Comparison of ENCODE assay signal across 17 cellular contexts in genomic region chr19:17716309-17716929, GRCh38. TPM values are rescaled to one million over a fixed set of nuclear protein-coding genes. Genes with fewer than 3 reads are reported as not detected.
DNase-seq lines count a peak whose midpoint lies in the region; ATAC-seq, FAIRE-seq and TF ChIP-seq lines count a peak whose summit lies in the region.
"Had no signal": no experiment of that assay in that cellular context is flagged by ENCODE, and none has a peak within 500 bp of the region (broad histone marks: within the 10 kb centered on the region; RNA-seq: fewer than 3 reads in every experiment).

No MANE protein-coding gene starts in this region.

- POLR2A ChIA-PET in CD4-positive, alpha-beta T cell (lab: Charles Lee): interaction anchor here (0.6 kb wide), 1 partner anchor 40 kb away, joined by 3 read pairs; no protein-coding TSS in a partner anchor
- POLR2A ChIA-PET in HCT116 (lab: Charles Lee): no interaction called here
- POLR2A ChIA-PET in GM12878 (lab: Charles Lee): interaction anchor here (0.6 to 1.1 kb wide), 2 partner anchors 26 to 76 kb away, joined by 3 to 6 read pairs; no protein-coding TSS in a partner anchor

- H4K20me1 ChIP-seq in HCT116 (ENCODE audit: insufficient read depth) (no peaks in the 10 kb centered on the region), GM12878 (ENCODE audit: control insufficient read depth, insufficient read depth) (no peaks in the 10 kb centered on the region)

- BruUV-seq in HCT116 (replicated peaks; lab: Mats Ljungman, UMichigan) (no TSS peak), GM12878 (replicated peaks; lab: Mats Ljungman, UMichigan) (no TSS peak)

- H3K27ac Mint-ChIP-seq in CD4-positive, alpha-beta T cell: no peak overlapping the region
- H3K27ac Mint-ChIP-seq in mesothelial cell of epicardium: no peak overlapping the region
- H3K27ac Mint-ChIP-seq in activated naive CD4-positive, alpha-beta T cell treated with anti-CD3 and anti-CD28 coated beads, Interleukin-2, amount 50 U/mL, for 72 hours: no peak overlapping the region
- no peak overlapping the region for H3K27ac Mint-ChIP-seq in activated CD8-positive, alpha-beta memory T cell treated with anti-CD3 and anti-CD28 coated beads, Interleukin-2, amount 10 ng/mL, durations not matched to agents 7 days and 5 days
- H3K27ac Mint-ChIP-seq: stimulated activated naive B cell treated with anti-CD40 and anti-IgM and Interleukin-4, amounts not matched to agents 10 μg/mL and 1 μg/mL and 100 μg/mL, for 72 hours had no signal

- H3K4me3 ChIP-seq in HCT116 (replicated peaks in 1 of 2; ENCODE audit: low read depth in 1 of 2, low read length in 2 of 2): no peak overlapping the region
- no peak overlapping the region for H3K4me3 ChIP-seq in GM12878
- H3K4me3 ChIP-seq: hepatocyte, left ventricle myocardium inferior had no signal

- in situ Hi-C loops in GM12878 (cut with MboI): no loop called here

- peaks cover 19% of the 10 kb centered on the region for H3K79me2 ChIP-seq in HCT116 (ENCODE audit: insufficient read depth, low read length)
- peaks cover 20% of the 10 kb centered on the region for H3K79me2 ChIP-seq in GM12878 (ENCODE audit: control insufficient read depth, insufficient read depth, low read length)

- H3K27me3 ChIP-seq in CD4-positive, alpha-beta T cell (ENCODE audit: control insufficient read depth, insufficient read depth, low read length): no peaks in the 10 kb centered on the region
- no peaks in the 10 kb centered on the region for H3K27me3 ChIP-seq in HCT116 (ENCODE audit: insufficient read depth, low read length)
- H3K27me3 ChIP-seq in GM12878 (replicated peaks in 1 of 2; ENCODE audit: control insufficient read depth in 2 of 2, insufficient read depth in 2 of 2, low read length in 1 of 2): no peaks in the 10 kb centered on the region
- H3K27me3 ChIP-seq: hepatocyte had no signal

- no peak for DNase-seq in CD4-positive, alpha-beta T cell
- DNase-seq in HCT116 (ENCODE audit: low read depth, low spot score): no peak
- no peak for DNase-seq in GM12878 (ENCODE audit: low read depth, low spot score)
- no peak for DNase-seq in mesothelial cell of epicardium (ENCODE audit: low spot score in 2 of 2, unreplicated experiment in 2 of 2)
- no peak for DNase-seq in SIG-M5 treated with dmso at 0.1 percent for 504 hours (lab: John Stamatoyannopoulos, UW; ENCODE audit: unreplicated experiment)
- DNase-seq in superior temporal gyrus (ENCODE audit: extremely low spot score): no peak
- no peak for DNase-seq in activated naive CD4-positive, alpha-beta T cell treated with anti-CD3 and anti-CD28 coated beads, Interleukin-2, amount 50 U/mL, for 72 hours (ENCODE audit: low spot score in 2 of 2)
- no peak for DNase-seq in activated CD8-positive, alpha-beta memory T cell treated with anti-CD3 and anti-CD28 coated beads, Interleukin-2, amount 10 ng/mL, durations not matched to agents 7 days and 5 days
- DNase-seq: activated gamma-delta T cell; left ventricle myocardium inferior; NCI-H1436 treated with DMSO at 0.1 percent for 48 hours; SHP77; stimulated activated naive B cell treated with anti-CD40 and anti-IgM and Interleukin-4, amounts not matched to agents 10 μg/mL and 1 μg/mL and 100 μg/mL, for 72 hours had no signal

- H2AFZ ChIP-seq in HCT116 (ENCODE audit: low read depth, low read length, poor library complexity, severe bottlenecking) (no peak overlapping the region), GM12878 (ENCODE audit: control insufficient read depth, low read depth, low read length) (no peak overlapping the region)
- H2AFZ ChIP-seq: hepatocyte had no signal

- TF ChIP-seq EP300 in GM12878 (IDR thresholded peaks at IDR 0.05; ENCODE audit: borderline replicate concordance in 1 of 2, control insufficient read depth in 1 of 2, low read depth in 2 of 2, low read length in 2 of 2): no peak

- H3K36me3 ChIP-seq in HCT116 (ENCODE audit: control insufficient read depth in 1 of 2, insufficient read depth in 2 of 2, low read length in 2 of 2): no peaks in the 10 kb centered on the region
- no peaks in the 10 kb centered on the region for H3K36me3 ChIP-seq in GM12878 (ENCODE audit: control insufficient read depth in 2 of 2, insufficient read depth in 2 of 2, low read length in 1 of 2)
- H3K36me3 ChIP-seq: left ventricle myocardium inferior had no signal

- no peaks in the 10 kb centered on the region for H3K9me2 ChIP-seq in HCT116 (ENCODE audit: insufficient read depth)

- RAD21 ChIA-PET in HCT116 (lab: Charles Lee; ENCODE audit: low non-redundant PET in 1 of 2, low total read pairs in 2 of 2, uncharacterized antibody in 2 of 2, unreplicated experiment in 2 of 2): interaction anchor here (0.6 to 0.7 kb wide), 3 partner anchors 24 to 57 kb away, joined by 3 to 4 read pairs (median 4); partner anchors contain the start of gene UNC13A (in 1 of the 2)
- RAD21 ChIA-PET in GM12878 (lab: Charles Lee; ENCODE audit: unreplicated experiment): interaction anchor here (0.8 kb wide), 1 partner anchor 23 kb away, joined by 3 read pairs; no protein-coding TSS in a partner anchor

- no peak for FAIRE-seq in GM12878 (lab: Jason Lieb, UNC)
- FAIRE-seq: bronchial epithelial cell had no signal

- SMC1A ChIA-PET in GM12878 (lab: Charles Lee; ENCODE audit: uncharacterized antibody, unreplicated experiment): interaction anchor here (0.9 to 7.6 kb wide), 2 partner anchors 10 to 38 kb away, joined by 5 to 91 read pairs; partner anchors contain the start of gene FCHO1

- intact Hi-C loops in CD4-positive, alpha-beta T cell (cut with DNase I, micrococcal nuclease): loop anchor here in 1 of 2 experiments (5.0 kb wide), 1 partner anchor 159 kb away; the partner anchor contains the start of gene COLGALT1
- intact Hi-C loops in HCT116 (cut with micrococcal nuclease): loop anchor here (5.0 kb wide), 1 partner anchor 51 kb away; no protein-coding TSS in a partner anchor
- intact Hi-C loops in GM12878 (cut with micrococcal nuclease; ENCODE audit: unreplicated experiment): loop anchor here (5.0 kb wide), 1 partner anchor 36 kb away; the partner anchor contains the start of gene FCHO1

- no peaks in the 10 kb centered on the region for H3K9me3 ChIP-seq in CD4-positive, alpha-beta T cell (ENCODE audit: control insufficient read depth, low read length)
- H3K9me3 ChIP-seq in HCT116 (ENCODE audit: control insufficient read depth in 1 of 2, insufficient read depth in 1 of 2, low read depth in 1 of 2, low read length in 2 of 2) (no peaks in the 10 kb centered on the region), GM12878 (replicated peaks; ENCODE audit: control insufficient read depth, insufficient read depth, low read length) (no peaks in the 10 kb centered on the region)
- H3K9me3 ChIP-seq: left ventricle myocardium inferior had no signal

- peaks cover 18% of the 10 kb centered on the region for H3K36me3 Mint-ChIP-seq in CD4-positive, alpha-beta T cell (ENCODE audit: low read depth)
- H3K36me3 Mint-ChIP-seq in mesothelial cell of epicardium: peaks cover 1% of the 10 kb centered on the region
- H3K36me3 Mint-ChIP-seq in activated naive CD4-positive, alpha-beta T cell treated with anti-CD3 and anti-CD28 coated beads, Interleukin-2, amount 50 U/mL, for 72 hours: peaks cover 5 to 9% of the 10 kb centered on the region in 2 donors
- peaks cover 1% of the 10 kb centered on the region for H3K36me3 Mint-ChIP-seq in activated CD8-positive, alpha-beta memory T cell treated with anti-CD3 and anti-CD28 coated beads, Interleukin-2, amount 10 ng/mL, durations not matched to agents 7 days and 5 days
- H3K36me3 Mint-ChIP-seq: natural killer cell treated with Interleukin-12 subunit alpha and Interleukin-12 subunit beta and Interleukin-15 and Interleukin-18, amount 100 ng/mL, for 72 hours had no signal

- H3K4me1 Mint-ChIP-seq in CD4-positive, alpha-beta T cell (ENCODE audit: low read depth): peaks cover 30% of the 10 kb centered on the region
- H3K4me1 Mint-ChIP-seq in mesothelial cell of epicardium: peaks cover 27% of the 10 kb centered on the region
- H3K4me1 Mint-ChIP-seq in activated CD8-positive, alpha-beta memory T cell treated with anti-CD3 and anti-CD28 coated beads, Interleukin-2, amount 10 ng/mL, durations not matched to agents 7 days and 5 days: peaks cover 27% of the 10 kb centered on the region

- TF ChIP-seq RAD21 in HCT116 (IDR thresholded peaks at IDR 0.05; ENCODE audit: low read depth) (no peak), GM12878 (IDR thresholded peaks at IDR 0.05; ENCODE audit: insufficient read depth, low read depth, low read length) (no peak)

- H3K4me2 ChIP-seq in HCT116 (ENCODE audit: low read length) (no peak overlapping the region), GM12878 (ENCODE audit: control insufficient read depth, insufficient read depth) (no peak overlapping the region)
- H3K4me2 ChIP-seq: hepatocyte had no signal

- H3K9me3 Mint-ChIP-seq in CD4-positive, alpha-beta T cell: no peaks in the 10 kb centered on the region
- no peaks in the 10 kb centered on the region for H3K9me3 Mint-ChIP-seq in mesothelial cell of epicardium
- H3K9me3 Mint-ChIP-seq in activated naive CD4-positive, alpha-beta T cell treated with anti-CD3 and anti-CD28 coated beads, Interleukin-2, amount 50 U/mL, for 72 hours: no peaks in the 10 kb centered on the region
- H3K9me3 Mint-ChIP-seq in activated CD8-positive, alpha-beta memory T cell treated with anti-CD3 and anti-CD28 coated beads, Interleukin-2, amount 10 ng/mL, durations not matched to agents 7 days and 5 days (ENCODE audit: low read depth): no peaks in the 10 kb centered on the region
- H3K9me3 Mint-ChIP-seq: natural killer cell treated with Interleukin-12 subunit alpha and Interleukin-12 subunit beta and Interleukin-15 and Interleukin-18, amount 100 ng/mL, for 72 hours; stimulated activated naive B cell treated with anti-CD40 and anti-IgM and Interleukin-4, amounts not matched to agents 10 μg/mL and 1 μg/mL and 100 μg/mL, for 72 hours had no signal

- H3K27ac ChIP-seq in CD4-positive, alpha-beta T cell (ENCODE audit: low read depth, low read length): no peak overlapping the region
- H3K27ac ChIP-seq in HCT116 (ENCODE audit: low read depth, low read length) (no peak overlapping the region), GM12878 (ENCODE audit: control insufficient read depth, insufficient read depth) (no peak overlapping the region)
- H3K27ac ChIP-seq: C4-2B, hepatocyte, left ventricle myocardium inferior had no signal

- no peak for ATAC-seq in CD4-positive, alpha-beta T cell (ENCODE audit: poor library complexity)
- peak; percentile 30; the same call in 1 of the 2 replicates for ATAC-seq in HCT116
- no peak for ATAC-seq in GM12878
- no peak for ATAC-seq in activated naive CD4-positive, alpha-beta T cell treated with anti-CD3 and anti-CD28 coated beads, Interleukin-2, amount 50 U/mL, for 72 hours
- ATAC-seq in activated CD8-positive, alpha-beta memory T cell treated with anti-CD3 and anti-CD28 coated beads, Interleukin-2, amount 10 ng/mL, durations not matched to agents 7 days and 5 days: no peak
- ATAC-seq: natural killer cell treated with Interleukin-12 subunit alpha and Interleukin-12 subunit beta and Interleukin-15 and Interleukin-18, amount 100 ng/mL, for 72 hours; stimulated activated naive B cell treated with anti-CD40 and anti-IgM and Interleukin-4, amounts not matched to agents 10 μg/mL and 1 μg/mL and 100 μg/mL, for 72 hours had no signal

- H3K4me3 Mint-ChIP-seq in CD4-positive, alpha-beta T cell: peak overlapping the region; percentile 25
- H3K4me3 Mint-ChIP-seq in mesothelial cell of epicardium: no peak overlapping the region
- H3K4me3 Mint-ChIP-seq in activated CD8-positive, alpha-beta memory T cell treated with anti-CD3 and anti-CD28 coated beads, Interleukin-2, amount 10 ng/mL, durations not matched to agents 7 days and 5 days: no peak overlapping the region
- H3K4me3 Mint-ChIP-seq: stimulated activated naive B cell treated with anti-CD40 and anti-IgM and Interleukin-4, amounts not matched to agents 10 μg/mL and 1 μg/mL and 100 μg/mL, for 72 hours had no signal

- CTCF ChIA-PET in CD4-positive, alpha-beta T cell (lab: Charles Lee): interaction anchor here (0.8 kb wide), 1 partner anchor 20 kb away, joined by 5 read pairs; no protein-coding TSS in a partner anchor
- CTCF ChIA-PET in HCT116 (lab: Charles Lee) (no interaction called here), GM12878 (lab: Yijun Ruan, JAX) (interaction anchor here (0.7 to 1.6 kb wide), 6 partner anchors 12 to 167 kb away, joined by 3 to 11 read pairs (median 5); no protein-coding TSS in a partner anchor)
- CTCF ChIA-PET in activated CD8-positive, alpha-beta memory T cell treated with anti-CD3 and anti-CD28 coated beads, Interleukin-2, amount 10 ng/mL, durations not matched to agents 7 days and 5 days (lab: Charles Lee): interaction anchor here (0.8 to 1.2 kb wide), 4 partner anchors 35 to 276 kb away, joined by 3 to 5 read pairs (median 3); partner anchors contain the start of gene FCHO1

- TF ChIP-seq CTCF in CD4-positive, alpha-beta T cell (IDR thresholded peaks at IDR 0.05): no peak
- TF ChIP-seq CTCF in HCT116 (IDR thresholded peaks at IDR 0.05 in 2 of 3, conservative IDR thresholded peaks at IDR 0.05 in 1 of 3; ENCODE audit: borderline replicate concordance in 1 of 3, insufficient read depth in 1 of 3, low read depth in 2 of 3, low read length in 2 of 3): peak; percentile 15 to 48 (median 24); a peak in 4 of 6 replicates
- peak in 2 of 3 experiments; percentile 27 to 29; a peak in 2 of 6 replicates for TF ChIP-seq CTCF in GM12878 (IDR thresholded peaks at IDR 0.05 in 2 of 3, conservative IDR thresholded peaks at IDR 0.05 in 1 of 3; ENCODE audit: control insufficient read depth in 2 of 3, extremely low read depth in 1 of 3, insufficient read depth in 1 of 3, low read depth in 3 of 3, low read length in 3 of 3)
- peak; percentile 21 for TF ChIP-seq CTCF in mesothelial cell of epicardium (IDR thresholded peaks at IDR 0.05; ENCODE audit: unreplicated experiment)

- 50% methylated on average over 4 of the region's 4 CpGs for WGBS in GM12878 (ENCODE audit: insufficient coverage, insufficient replicate concordance, low lambda C conversion rate, missing lambda C conversion rate)

- peaks cover 13 to 28% of the 10 kb centered on the region in 2 experiments for H3K4me1 ChIP-seq in HCT116 (ENCODE audit: control insufficient read depth in 1 of 2, insufficient read depth in 2 of 2, low read length in 2 of 2)
- H3K4me1 ChIP-seq in GM12878 (ENCODE audit: control insufficient read depth, insufficient read depth, low read length): peaks cover 19% of the 10 kb centered on the region

- H3K9ac ChIP-seq in HCT116 (ENCODE audit: low read length) (no peak overlapping the region), GM12878 (ENCODE audit: control insufficient read depth, insufficient read depth, low read length) (no peak overlapping the region)

- no peaks in the 10 kb centered on the region for H3K27me3 Mint-ChIP-seq in CD4-positive, alpha-beta T cell
- H3K27me3 Mint-ChIP-seq in mesothelial cell of epicardium (ENCODE audit: low read depth): no peaks in the 10 kb centered on the region
- H3K27me3 Mint-ChIP-seq in activated CD8-positive, alpha-beta memory T cell treated with anti-CD3 and anti-CD28 coated beads, Interleukin-2, amount 10 ng/mL, durations not matched to agents 7 days and 5 days: no peaks in the 10 kb centered on the region
- H3K27me3 Mint-ChIP-seq: stimulated activated naive B cell treated with anti-CD40 and anti-IgM and Interleukin-4, amounts not matched to agents 10 μg/mL and 1 μg/mL and 100 μg/mL, for 72 hours had no signal

- TF ChIP-seq POLR2A in HCT116 (IDR thresholded peaks at IDR 0.05; ENCODE audit: borderline replicate concordance, extremely low read depth, insufficient read depth, insufficient read length) (no peak), GM12878 (IDR thresholded peaks at IDR 0.05; ENCODE audit: low read depth, low read length) (no peak)

RNA-seq across cellular contexts. Expression of gene MAP1S, which starts 2.9 kb away (rescaled TPM):
- 10 to 100 TPM; 18.1 to 21.4 TPM for total RNA-seq in CD4-positive, alpha-beta T cell
- 80.8 TPM for total RNA-seq in HCT116 (2021; ENCODE audit: unreplicated experiment)
- polyA plus RNA-seq in HCT116 (2012): 81.9 and 125 TPM in 2 replicates
- total RNA-seq in GM12878 (2013; cell fraction: nucleolus; rRNA removed): 18.5 and 19.7 TPM in 2 replicates
- 13.8 and 14.6 TPM in 2 replicates for total RNA-seq in GM12878 (2014; rRNA removed)
- total RNA-seq in GM12878 (2014; rRNA removed; fragmentation: Illumina TruSeq; extraction: Trizol): 6.4 and 6.6 TPM in 2 replicates
- total RNA-seq in GM12878 (2021): 63.9 and 65.3 TPM in 2 replicates
- 14.1 TPM for polyA plus RNA-seq in GM12878 (2011; ENCODE audit: low read depth)
- polyA plus RNA-seq in GM12878 (2011; rRNA removed): 1.9 and 6.6 TPM in 2 replicates
- 17.1 and 17.3 TPM in 2 replicates for polyA plus RNA-seq in GM12878 (2011; cell fraction: cytosol; rRNA removed)
- 26.6 and 44.9 TPM in 2 replicates for polyA plus RNA-seq in GM12878 (2011; cell fraction: nucleus; rRNA removed)
- polyA plus RNA-seq in GM12878 (2012): 60.1 and 64.9 TPM in 2 replicates
- polyA plus RNA-seq in GM12878 (2014; fragmentation: Illumina TruSeq; extraction: Trizol): 2.9 and 16.8 TPM in 2 replicates
- 1 to 10 TPM; 2.1 to 3.4 TPM for polyA plus RNA-seq in GM12878 (2014; fragmentation: Nextera tagmentation; extraction: Ambion mirVana)
- 15.5 and 22.2 TPM in 2 replicates for polyA plus RNA-seq in GM12878 (2014; rRNA removed)
- polyA plus RNA-seq in GM12878 (2016; fragmentation: Nextera tagmentation; extraction: Ambion mirVana): 10 to 100 TPM; 26.5 to 31.8 TPM
- polyA minus RNA-seq in GM12878 (2011; rRNA and poly(A)+ RNA removed): 34.7 and 45.5 TPM in 2 replicates
- polyA minus RNA-seq in GM12878 (2011; cell fraction: cytosol; rRNA and poly(A)+ RNA removed): 41.9 and 52.7 TPM in 2 replicates
- polyA minus RNA-seq in GM12878 (2011; cell fraction: nucleus; rRNA and poly(A)+ RNA removed): 9.9 and 19.7 TPM in 2 replicates
- total RNA-seq in mesothelial cell of epicardium: 66.1 to 79.0 TPM (median 68.6 TPM) in 3 replicates
- 10 to 100 TPM; 57.8 to 65.8 TPM for total RNA-seq in activated naive CD4-positive, alpha-beta T cell treated with anti-CD3 and anti-CD28 coated beads, Interleukin-2, amount 50 U/mL, for 72 hours
- total RNA-seq in activated CD8-positive, alpha-beta memory T cell treated with anti-CD3 and anti-CD28 coated beads, Interleukin-2, amount 10 ng/mL, durations not matched to agents 7 days and 5 days: 10 to 100 TPM; 67.3 to 69.1 TPM

RNA-seq across cellular contexts. Expression of gene UNC13A, which starts 28.3 kb away (rescaled TPM):
- total RNA-seq in CD4-positive, alpha-beta T cell: under 1 TPM; 0.11 to 0.14 TPM
- total RNA-seq in HCT116 (2021; ENCODE audit: unreplicated experiment) (29.0 TPM), GM12878 (2014; rRNA removed) (under 0.01 and 0.17 TPM in 2 replicates), GM12878 (2014; rRNA removed; fragmentation: Illumina TruSeq; extraction: Trizol) (0.04 and 0.05 TPM in 2 replicates), GM12878 (2021) (0.08 and 0.48 TPM in 2 replicates), mesothelial cell of epicardium (0.41 to 1.1 TPM (median 0.60 TPM) in 3 replicates)
- polyA plus RNA-seq in HCT116 (2012): 9.4 and 16.6 TPM in 2 replicates
- total RNA-seq in GM12878 (2013; cell fraction: nucleolus; rRNA removed): 0.07 and 0.35 TPM in 2 replicates
- 0.08 TPM for polyA plus RNA-seq in GM12878 (2011; ENCODE audit: low read depth)
- polyA plus RNA-seq in GM12878 (2011; rRNA removed) (0.10 and 0.12 TPM in 2 replicates), GM12878 (2014; fragmentation: Illumina TruSeq; extraction: Trizol) (0.05 and 0.18 TPM in 2 replicates), GM12878 (2014; fragmentation: Nextera tagmentation; extraction: Ambion mirVana) (under 1 TPM in 1 of 2 experiments, not detected in 1; under 0.01 TPM), GM12878 (2014; rRNA removed) (0.09 and 0.13 TPM in 2 replicates), GM12878 (2016; fragmentation: Nextera tagmentation; extraction: Ambion mirVana) (under 1 TPM; 0.16 to 0.23 TPM)
- 0.08 and 0.10 TPM in 2 replicates for polyA plus RNA-seq in GM12878 (2011; cell fraction: cytosol; rRNA removed)
- polyA plus RNA-seq in GM12878 (2011; cell fraction: nucleus; rRNA removed): 0.31 and 0.79 TPM in 2 replicates
- polyA plus RNA-seq in GM12878 (2012): 0.22 and 0.24 TPM in 2 replicates
- 0.07 and 0.10 TPM in 2 replicates for polyA minus RNA-seq in GM12878 (2011; rRNA and poly(A)+ RNA removed)
- not detected in 2 replicates for polyA minus RNA-seq in GM12878 (2011; cell fraction: cytosol; rRNA and poly(A)+ RNA removed)
- polyA minus RNA-seq in GM12878 (2011; cell fraction: nucleus; rRNA and poly(A)+ RNA removed): 0.29 and 0.36 TPM in 2 replicates
- under 1 TPM; 0.04 to 0.20 TPM for total RNA-seq in activated naive CD4-positive, alpha-beta T cell treated with anti-CD3 and anti-CD28 coated beads, Interleukin-2, amount 50 U/mL, for 72 hours
- under 1 TPM; 0.02 to 0.18 TPM for total RNA-seq in activated CD8-positive, alpha-beta memory T cell treated with anti-CD3 and anti-CD28 coated beads, Interleukin-2, amount 10 ng/mL, durations not matched to agents 7 days and 5 days
- total RNA-seq: natural killer cell treated with Interleukin-12 subunit alpha and Interleukin-12 subunit beta and Interleukin-15 and Interleukin-18, amount 100 ng/mL, for 72 hours had no signal
- polyA plus RNA-seq: hepatocyte had no signal

RNA-seq across cellular contexts. Expression of gene FCHO1, which starts 34.9 kb away (rescaled TPM):
- 10 to 100 TPM; 40.7 to 43.1 TPM for total RNA-seq in CD4-positive, alpha-beta T cell
- total RNA-seq in HCT116 (2021; ENCODE audit: unreplicated experiment) (28.1 TPM), GM12878 (2014; rRNA removed) (24.3 and 25.2 TPM in 2 replicates), GM12878 (2014; rRNA removed; fragmentation: Illumina TruSeq; extraction: Trizol) (12.2 and 12.5 TPM in 2 replicates), GM12878 (2021) (36.9 and 45.8 TPM in 2 replicates), mesothelial cell of epicardium (3.8 to 6.2 TPM (median 4.6 TPM) in 3 replicates)
- 36.8 and 37.2 TPM in 2 replicates for polyA plus RNA-seq in HCT116 (2012)
- total RNA-seq in GM12878 (2013; cell fraction: nucleolus; rRNA removed): 133 and 141 TPM in 2 replicates
- polyA plus RNA-seq in GM12878 (2011; ENCODE audit: low read depth): 10.8 TPM
- polyA plus RNA-seq in GM12878 (2011; rRNA removed) (4.3 and 7.2 TPM in 2 replicates), GM12878 (2014; fragmentation: Illumina TruSeq; extraction: Trizol) (6.9 and 11.7 TPM in 2 replicates), GM12878 (2014; fragmentation: Nextera tagmentation; extraction: Ambion mirVana) (under 1 TPM; 0.14 to 0.73 TPM), GM12878 (2014; rRNA removed) (19.2 and 22.7 TPM in 2 replicates), GM12878 (2016; fragmentation: Nextera tagmentation; extraction: Ambion mirVana) (10 to 100 TPM; 24.4 to 28.4 TPM)
- 8.2 and 10.2 TPM in 2 replicates for polyA plus RNA-seq in GM12878 (2011; cell fraction: cytosol; rRNA removed)
- polyA plus RNA-seq in GM12878 (2011; cell fraction: nucleus; rRNA removed): 57.4 and 76.4 TPM in 2 replicates
- 24.4 and 28.1 TPM in 2 replicates for polyA plus RNA-seq in GM12878 (2012)
- polyA minus RNA-seq in GM12878 (2011; rRNA and poly(A)+ RNA removed): 30.5 and 47.3 TPM in 2 replicates
- 11.3 and 13.5 TPM in 2 replicates for polyA minus RNA-seq in GM12878 (2011; cell fraction: cytosol; rRNA and poly(A)+ RNA removed)
- 62.5 and 90.0 TPM in 2 replicates for polyA minus RNA-seq in GM12878 (2011; cell fraction: nucleus; rRNA and poly(A)+ RNA removed)
- 10 to 100 TPM; 62.0 to 81.4 TPM for total RNA-seq in activated naive CD4-positive, alpha-beta T cell treated with anti-CD3 and anti-CD28 coated beads, Interleukin-2, amount 50 U/mL, for 72 hours
- total RNA-seq in activated CD8-positive, alpha-beta memory T cell treated with anti-CD3 and anti-CD28 coated beads, Interleukin-2, amount 10 ng/mL, durations not matched to agents 7 days and 5 days: 10 to 100 TPM; 58.4 to 70.6 TPM

Comparison
In these comparisons a context has a peak if more than half of its experiments do, and no peak if none do; other contexts are left out.
1. RNA of gene UNC13A, which starts 28.3 kb away (total RNA-seq): 29.0 TPM in HCT116 (single experiment); 0.41 to 1.1 TPM in mesothelial cell of epicardium, 0.04 to 0.20 TPM in activated naive CD4-positive, alpha-beta T cell treated with anti-CD3 and anti-CD28 coated beads, Interleukin-2, amount 50 U/mL, for 72 hours, 0.02 to 0.18 TPM in activated CD8-positive, alpha-beta memory T cell treated with anti-CD3 and anti-CD28 coated beads, Interleukin-2, amount 10 ng/mL, durations not matched to agents 7 days and 5 days, 0.11 to 0.14 TPM in CD4-positive, alpha-beta T cell and under 0.01 to 0.48 TPM in GM12878; every median in the first group is over 10 times any median in the second.